In the genomic region with DNA sequence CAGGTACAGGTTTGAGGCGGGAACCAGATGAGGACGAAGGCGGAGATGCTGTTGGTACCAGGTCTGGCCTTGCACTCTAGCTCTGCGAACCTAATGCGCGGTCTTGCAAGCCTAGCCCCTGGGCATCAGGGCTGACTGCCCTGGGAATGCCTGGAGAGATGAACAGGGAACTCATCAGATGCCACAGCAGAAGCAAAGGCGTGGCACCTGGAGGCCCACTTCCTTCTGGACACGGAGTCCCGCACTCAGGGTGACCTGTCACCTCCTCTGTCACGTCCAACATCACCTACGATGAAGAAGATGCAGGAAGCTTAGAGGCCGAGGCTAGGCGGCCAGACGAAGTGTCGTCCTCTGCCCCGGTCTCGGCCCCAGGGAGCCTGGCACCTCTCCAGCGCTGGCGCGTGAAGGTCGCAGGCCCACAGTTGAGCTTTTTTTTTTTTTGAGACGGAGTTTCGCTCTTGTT, we compare ENCODE assay signal across 8 cellular contexts.
DNase-seq lines count a peak whose midpoint lies in the region; ATAC-seq and TF ChIP-seq lines count a peak whose summit lies in the region.

No MANE protein-coding gene starts in this region.

- no peak for ATAC-seq in GM18519 (IDR thresholded peaks at IDR 0.05; ENCODE audit: low FRiP score, unreplicated experiment)

- TF ChIP-seq CTCF in GM12864 (IDR thresholded peaks at IDR 0.05; ENCODE audit: low read depth, low read length, missing control alignments), result no peak

- peak overlapping the region; percentile 79 for H3K27ac ChIP-seq in cingulate gyrus (ENCODE audit: low read depth, low read length)
- peak overlapping the region; percentile 86 to 96 for H3K27ac ChIP-seq in mucosa of rectum (ENCODE audit: low read depth in 2 of 2, low read length in 2 of 2)

- peaks cover 11 to 12% of the 10 kb centered on the region in 2 donors for H3K4me1 ChIP-seq in mucosa of rectum (ENCODE audit: control insufficient read depth in 2 of 2, insufficient read depth in 2 of 2, low read length in 2 of 2)

- DNase-seq in GM12864 (ENCODE audit: low read depth) (no peak), Kasumi-1 (lab: John Stamatoyannopoulos, UW) (peak; percentile 6 to 19), GM19238 (ENCODE audit: insufficient read length, low spot score) (no peak), NCI-H82 treated with DMSO at 0.1 percent for 48 hours (lab: John Stamatoyannopoulos, UW; ENCODE audit: unreplicated experiment) (no peak), GOT3 (lab: John Stamatoyannopoulos, UW) (no peak)

- H3K27me3 ChIP-seq in mucosa of rectum (ENCODE audit: control insufficient read depth in 2 of 2, insufficient read depth in 2 of 2, low read length in 2 of 2), result no peaks in the 10 kb centered on the region

- peaks cover 0 to 6% of the 10 kb centered on the region in 2 donors for H3K36me3 ChIP-seq in mucosa of rectum (ENCODE audit: control insufficient read depth in 2 of 2, insufficient read depth in 2 of 2, low read length in 2 of 2)

- peak overlapping the region; percentile 75 to 80 for H3K9ac ChIP-seq in mucosa of rectum (ENCODE audit: low read depth in 1 of 2, low read length in 2 of 2)

- no peaks in the 10 kb centered on the region for H3K9me3 ChIP-seq in mucosa of rectum (ENCODE audit: control insufficient read depth in 2 of 2, low read length in 2 of 2)

- H3K4me3 ChIP-seq in GM12864 (ENCODE audit: low read depth, low read length) (peak overlapping the region; percentile 57), mucosa of rectum (ENCODE audit: low read length in 2 of 2) (peak overlapping the region; percentile 77 to 89)

Comparison
In these comparisons a context has a peak if more than half of its experiments do, and no peak if none do; other contexts are left out.
1. DNase-seq: peak in Kasumi-1 (2 of 2); none in GM12864 (single experiment), GM19238 (single experiment), NCI-H82 treated with DMSO at 0.1 percent for 48 hours (single experiment) and GOT3 (single experiment).